2 cellular contexts compared by ENCODE assay signal in genomic region chr4:113327513-113327912, GRCh38.
TF ChIP-seq lines count a peak whose summit lies in the region.

No MANE protein-coding gene starts in this region.

TF ChIP-seq in WTC11, 78 proteins besides CTCF, POLR2A, EP300 and RAD21:
- TF ChIP-seq ESRRA (CRISPR knock-in tag; IDR thresholded peaks at IDR 0.05; ENCODE audit: borderline replicate concordance) (no peak), ZMAT4 (CRISPR knock-in tag; IDR thresholded peaks at IDR 0.05) (no peak), AR (CRISPR knock-in tag; IDR thresholded peaks at IDR 0.05) (no peak), NFATC4 (CRISPR knock-in tag; IDR thresholded peaks at IDR 0.05) (no peak), ELF4 (CRISPR knock-in tag; IDR thresholded peaks at IDR 0.05; ENCODE audit: low read depth) (no peak), GTF2I (CRISPR knock-in tag; conservative IDR thresholded peaks at IDR 0.05) (no peak), SMAD3 (CRISPR knock-in tag; IDR thresholded peaks at IDR 0.05; ENCODE audit: borderline replicate concordance) (no peak), MAX (CRISPR knock-in tag; IDR thresholded peaks at IDR 0.05) (no peak), MLX (CRISPR knock-in tag; IDR thresholded peaks at IDR 0.05) (no peak), TP53 (CRISPR knock-in tag; IDR thresholded peaks at IDR 0.05) (no peak), ZNF281 (CRISPR knock-in tag; IDR thresholded peaks at IDR 0.05) (no peak), SP1 (CRISPR knock-in tag; conservative IDR thresholded peaks at IDR 0.05) (no peak), FOXK1 (CRISPR knock-in tag; IDR thresholded peaks at IDR 0.05) (no peak)

TF ChIP-seq in SK-N-SH treated with all-trans-retinoic acid at 6 μM for 48 hours, 23 proteins besides CTCF, POLR2A, EP300 and RAD21:
- no peak for TF ChIP-seq TSHZ2 (CRISPR knock-in tag; IDR thresholded peaks at IDR 0.05)
- no peak for TF ChIP-seq GLIS3 (CRISPR knock-in tag; IDR thresholded peaks at IDR 0.05)
- TF ChIP-seq ZC3H10 (CRISPR knock-in tag; IDR thresholded peaks at IDR 0.05) = no peak
- no peak for TF ChIP-seq ISL1 (CRISPR knock-in tag; IDR thresholded peaks at IDR 0.05)
- TF ChIP-seq ZFP30 (CRISPR knock-in tag; IDR thresholded peaks at IDR 0.05) = no peak
- no peak for TF ChIP-seq PPARA (CRISPR knock-in tag; IDR thresholded peaks at IDR 0.05; ENCODE audit: borderline replicate concordance)
- no peak for TF ChIP-seq CSDC2 (CRISPR knock-in tag; IDR thresholded peaks at IDR 0.05)
- no peak for TF ChIP-seq RARB (CRISPR knock-in tag; IDR thresholded peaks at IDR 0.05)
- TF ChIP-seq ZNF565 (CRISPR knock-in tag; conservative IDR thresholded peaks at IDR 0.05; ENCODE audit: low read depth) = no peak
